ENCODE assay signal across 9 cellular contexts in genomic region chr4:26032572-26033320, GRCh38.
DNase-seq lines count a peak whose midpoint lies in the region; ATAC-seq and TF ChIP-seq lines count a peak whose summit lies in the region.
"Had no signal": no experiment of that assay in that cellular context is flagged by ENCODE, and none has a peak within 500 bp of the region (broad histone marks: within the 10 kb centered on the region; RNA-seq: fewer than 3 reads in every experiment).

No MANE protein-coding gene starts in this region.

- H3K27ac ChIP-seq in epithelial cell of prostate = peak overlapping the region; percentile 35

- DNase-seq in COLO668 (lab: John Stamatoyannopoulos, UW; ENCODE audit: unreplicated experiment) (peak; percentile 41), NCI-H226 (peak; percentile 83), epithelial cell of prostate (ENCODE audit: low read depth, low spot score) (no peak), omental fat pad (ENCODE audit: low spot score) (no peak), mesenteric fat pad (ENCODE audit: low spot score) (no peak), NCI-H2227 treated with DMSO at 0.1 percent for 48 hours (lab: John Stamatoyannopoulos, UW) (no peak)
- DNase-seq: NCI-H526 treated with DMSO at 0.1 percent for 48 hours had no signal

- ATAC-seq in omental fat pad (ENCODE audit: low FRiP score) = peak; percentile 83
- no peak for ATAC-seq in HG03521 (IDR thresholded peaks at IDR 0.05; ENCODE audit: unreplicated experiment)
- no peak for ATAC-seq in GM21360 (IDR thresholded peaks at IDR 0.05; ENCODE audit: unreplicated experiment)

- TF ChIP-seq CTCF in omental fat pad (IDR thresholded peaks at IDR 0.05) = no peak

Comparison
In these comparisons a context has a peak if more than half of its experiments do, and no peak if none do; other contexts are left out.
1. DNase-seq: peak in COLO668 (single experiment) and NCI-H226 (single experiment); none in epithelial cell of prostate (single experiment), omental fat pad (single experiment), mesenteric fat pad (single experiment) and NCI-H2227 treated with DMSO at 0.1 percent for 48 hours (single experiment).